In the genomic region with DNA sequence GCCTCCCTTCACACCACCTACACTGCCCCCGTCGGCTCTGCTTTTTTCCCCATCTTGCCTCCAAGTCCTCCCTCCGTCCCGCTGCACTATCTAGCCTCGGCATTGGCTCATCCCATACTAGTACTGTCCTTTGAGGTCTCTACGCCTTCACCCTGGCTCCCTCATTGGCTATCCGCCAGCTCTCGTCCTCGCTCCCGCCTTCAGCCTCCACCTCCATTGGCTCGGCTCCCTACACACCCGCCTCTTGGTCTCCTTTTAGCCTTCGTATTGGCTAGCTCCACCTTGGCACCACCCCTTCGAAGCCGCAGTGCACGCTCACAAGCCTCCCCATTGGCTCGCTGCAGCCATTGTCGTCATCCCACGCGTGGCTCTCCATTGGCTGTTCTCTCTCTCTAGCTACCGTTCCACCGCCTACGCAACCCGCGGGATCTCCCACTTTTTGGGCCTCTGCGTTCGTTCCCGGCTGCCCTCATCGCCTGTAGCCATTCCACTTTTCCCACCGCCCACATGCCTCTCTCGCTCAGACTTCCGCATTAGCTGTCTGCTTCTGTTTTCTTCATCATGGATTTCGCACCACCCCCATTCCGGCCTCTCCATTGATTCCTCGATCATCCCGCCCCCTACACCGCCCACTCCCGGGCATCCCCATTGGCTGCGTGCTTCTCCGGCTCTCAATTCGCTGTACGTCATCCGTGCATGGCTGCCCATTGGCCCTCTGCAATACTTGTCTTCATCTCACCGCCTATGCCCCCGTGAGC, we compare ENCODE assay signal across 8 cellular contexts. TPM values are rescaled to one million over a fixed set of nuclear protein-coding genes. Genes with fewer than 3 reads are reported as not detected.
A peak's percentile ranks its signal among the peaks of the same experiment; 100 is the strongest.
DNase-seq lines count a peak whose midpoint lies in the region; ATAC-seq, FAIRE-seq and TF ChIP-seq lines count a peak whose summit lies in the region.

No MANE protein-coding gene starts in this region.

- peaks cover 25% of the 10 kb centered on the region for H3K4me1 Mint-ChIP-seq in Caco-2 (ENCODE audit: low read depth, unreplicated experiment)
- H3K4me1 Mint-ChIP-seq in activated CD8-positive, alpha-beta memory T cell treated with anti-CD3 and anti-CD28 coated beads, Interleukin-2, amount 10 ng/mL, durations not matched to agents 7 days and 5 days: peaks cover 62% of the 10 kb centered on the region
- H3K4me1 Mint-ChIP-seq in effector memory CD8-positive, alpha-beta T cell (ENCODE audit: low read depth in 2 of 2): peaks cover 28 to 30% of the 10 kb centered on the region in 2 donors
- H3K4me1 Mint-ChIP-seq in memory B cell: peaks cover 22% of the 10 kb centered on the region

- H3K9me3 ChIP-seq in Caco-2: no peaks in the 10 kb centered on the region

- H3K4me3 Mint-ChIP-seq in Caco-2 (ENCODE audit: unreplicated experiment): peak overlapping the region; percentile 96
- peak overlapping the region; percentile 98 for H3K4me3 Mint-ChIP-seq in activated CD8-positive, alpha-beta memory T cell treated with anti-CD3 and anti-CD28 coated beads, Interleukin-2, amount 10 ng/mL, durations not matched to agents 7 days and 5 days
- peak overlapping the region; percentile 79 to 86 for H3K4me3 Mint-ChIP-seq in effector memory CD8-positive, alpha-beta T cell
- H3K4me3 Mint-ChIP-seq in memory B cell: peak overlapping the region; percentile 95

- POLR2A ChIA-PET in Caco-2 (lab: Charles Lee): interaction anchor here (0.5 to 2.0 kb wide), 8 partner anchors 13 to 656 kb away, joined by 3 to 43 read pairs (median 4); partner anchors contain the start of gene CCDC22

- H3K36me3 ChIP-seq in Caco-2 (ENCODE audit: control insufficient read depth, insufficient read depth, low read length): no peaks in the 10 kb centered on the region

- H3K27me3 Mint-ChIP-seq in Caco-2 (ENCODE audit: insufficient read depth, unreplicated experiment) (no peaks in the 10 kb centered on the region), memory B cell (no peaks in the 10 kb centered on the region)
- H3K27me3 Mint-ChIP-seq in activated CD8-positive, alpha-beta memory T cell treated with anti-CD3 and anti-CD28 coated beads, Interleukin-2, amount 10 ng/mL, durations not matched to agents 7 days and 5 days: no peaks in the 10 kb centered on the region
- H3K27me3 Mint-ChIP-seq in effector memory CD8-positive, alpha-beta T cell: no peaks in the 10 kb centered on the region

- no peaks in the 10 kb centered on the region for H3K27me3 ChIP-seq in Caco-2 (replicated peaks; ENCODE audit: control insufficient read depth, insufficient read depth, low read length)

- peaks cover 12% of the 10 kb centered on the region; the same call in 1 of the 2 replicates for H3K4me1 ChIP-seq in Caco-2

- CTCF ChIA-PET in Caco-2 (lab: Charles Lee): interaction anchor here (1.0 to 1.3 kb wide), 4 partner anchors 77 to 267 kb away, joined by 3 to 10 read pairs (median 5); partner anchors contain the start of gene GRIPAP1
- CTCF ChIA-PET in activated CD8-positive, alpha-beta memory T cell treated with anti-CD3 and anti-CD28 coated beads, Interleukin-2, amount 10 ng/mL, durations not matched to agents 7 days and 5 days (lab: Charles Lee): interaction anchor here (2.0 kb wide), 1 partner anchor 76 kb away, joined by 7 read pairs; no protein-coding TSS in a partner anchor

- intact Hi-C loops in Caco-2 (cut with micrococcal nuclease; ENCODE audit: unreplicated experiment): loop anchor here (2.0 kb wide), 2 partner anchors 68 to 78 kb away; partner anchors contain the start of gene SYP

- peak; percentile 84 for FAIRE-seq in HTR-8/SVneo (lab: Jason Lieb, UNC)

- no peaks in the 10 kb centered on the region for H3K9me3 Mint-ChIP-seq in Caco-2 (ENCODE audit: unreplicated experiment)
- no peaks in the 10 kb centered on the region for H3K9me3 Mint-ChIP-seq in activated CD8-positive, alpha-beta memory T cell treated with anti-CD3 and anti-CD28 coated beads, Interleukin-2, amount 10 ng/mL, durations not matched to agents 7 days and 5 days (ENCODE audit: low read depth)
- H3K9me3 Mint-ChIP-seq in effector memory CD8-positive, alpha-beta T cell: no peaks in the 10 kb centered on the region
- no peaks in the 10 kb centered on the region for H3K9me3 Mint-ChIP-seq in memory B cell

- H3K27ac Mint-ChIP-seq in Caco-2 (ENCODE audit: unreplicated experiment): peak overlapping the region; percentile 99
- H3K27ac Mint-ChIP-seq in activated CD8-positive, alpha-beta memory T cell treated with anti-CD3 and anti-CD28 coated beads, Interleukin-2, amount 10 ng/mL, durations not matched to agents 7 days and 5 days: peak overlapping the region; percentile 100
- H3K27ac Mint-ChIP-seq in effector memory CD8-positive, alpha-beta T cell: peak overlapping the region; percentile 96 to 99
- peak overlapping the region; percentile 99 for H3K27ac Mint-ChIP-seq in memory B cell

- no peak for TF ChIP-seq CTCF in Caco-2 (IDR thresholded peaks at IDR 0.05; ENCODE audit: insufficient read depth in 1 of 2, low read depth in 1 of 2, low read length in 1 of 2, severe bottlenecking in 1 of 2, unreplicated experiment in 1 of 2)

- DNase-seq in Caco-2: peak; percentile 94 to 97
- peak; percentile 85 for DNase-seq in HTR-8/SVneo (ENCODE audit: insufficient read length, low spot score)
- peak; percentile 92 for DNase-seq in NOMO-1 treated with DMSO at 0.1 percent for 48 hours (lab: John Stamatoyannopoulos, UW; ENCODE audit: unreplicated experiment)
- DNase-seq in activated CD8-positive, alpha-beta memory T cell treated with anti-CD3 and anti-CD28 coated beads, Interleukin-2, amount 10 ng/mL, durations not matched to agents 7 days and 5 days: peak; percentile 97
- peak; percentile 87 to 92 (median 88) for DNase-seq in effector memory CD8-positive, alpha-beta T cell
- peak; percentile 70 to 88 for DNase-seq in memory B cell (ENCODE audit: low spot score in 2 of 2)
- peak; percentile 87 for DNase-seq in stimulated activated CD8-positive, alpha-beta memory T cell treated with anti-CD3 and anti-CD28 coated beads, Interleukin-12 subunit alpha, Interleukin-12 subunit beta, amount 100 ng/mL, for 1 hour (ENCODE audit: low read depth)

- H3K4me3 ChIP-seq in Caco-2 (ENCODE audit: low read depth, low read length): peak overlapping the region; percentile 63

- peak; percentile 83 for ATAC-seq in GM21381 (IDR thresholded peaks at IDR 0.05; ENCODE audit: unreplicated experiment)
- ATAC-seq in activated CD8-positive, alpha-beta memory T cell treated with anti-CD3 and anti-CD28 coated beads, Interleukin-2, amount 10 ng/mL, durations not matched to agents 7 days and 5 days: peak; percentile 84
- ATAC-seq in effector memory CD8-positive, alpha-beta T cell (replicated peaks): peak; percentile 78
- peak; percentile 80 for ATAC-seq in memory B cell (ENCODE audit: low read depth)

- H3K36me3 Mint-ChIP-seq in Caco-2 (ENCODE audit: insufficient read depth, unreplicated experiment): peaks cover 26% of the 10 kb centered on the region
- H3K36me3 Mint-ChIP-seq in activated CD8-positive, alpha-beta memory T cell treated with anti-CD3 and anti-CD28 coated beads, Interleukin-2, amount 10 ng/mL, durations not matched to agents 7 days and 5 days: peaks cover 17% of the 10 kb centered on the region
- peaks cover 20% of the 10 kb centered on the region for H3K36me3 Mint-ChIP-seq in effector memory CD8-positive, alpha-beta T cell (ENCODE audit: insufficient read depth)
- peaks cover 6% of the 10 kb centered on the region for H3K36me3 Mint-ChIP-seq in memory B cell

- no TSS peak for BruUV-seq in Caco-2 (replicated peaks; lab: Mats Ljungman, UMichigan)

RNA-seq across cellular contexts. Expression of gene PPP1R3F, which starts 0.4 kb away (rescaled TPM):
- total RNA-seq in Caco-2 (2022): 3.9 and 4.3 TPM in 2 replicates
- 10 to 100 TPM; 13.9 to 14.4 TPM for total RNA-seq in activated CD8-positive, alpha-beta memory T cell treated with anti-CD3 and anti-CD28 coated beads, Interleukin-2, amount 10 ng/mL, durations not matched to agents 7 days and 5 days

RNA-seq across cellular contexts. Expression of gene FOXP3, which starts 4.7 kb away (rescaled TPM):
- total RNA-seq in Caco-2 (2022): 0.84 and 0.88 TPM in 2 replicates
- 10 to 100 TPM; 26.8 to 82.1 TPM for total RNA-seq in activated CD8-positive, alpha-beta memory T cell treated with anti-CD3 and anti-CD28 coated beads, Interleukin-2, amount 10 ng/mL, durations not matched to agents 7 days and 5 days

RNA-seq across cellular contexts. Expression of gene CCDC22, which starts 33.9 kb away (rescaled TPM):
- total RNA-seq in Caco-2 (2022): 16.7 and 17.4 TPM in 2 replicates
- 10 to 100 TPM; 24.6 to 29.9 TPM for total RNA-seq in activated CD8-positive, alpha-beta memory T cell treated with anti-CD3 and anti-CD28 coated beads, Interleukin-2, amount 10 ng/mL, durations not matched to agents 7 days and 5 days

RNA-seq across cellular contexts. Expression of gene GAGE10, which starts 34.3 kb away (rescaled TPM):
- not detected in 2 replicates for total RNA-seq in Caco-2 (2022)
- not detected for total RNA-seq in activated CD8-positive, alpha-beta memory T cell treated with anti-CD3 and anti-CD28 coated beads, Interleukin-2, amount 10 ng/mL, durations not matched to agents 7 days and 5 days

RNA-seq across cellular contexts. Expression of gene CACNA1F, which starts 36.0 kb away (rescaled TPM):
- 0.05 and 0.09 TPM in 2 replicates for total RNA-seq in Caco-2 (2022)
- total RNA-seq in activated CD8-positive, alpha-beta memory T cell treated with anti-CD3 and anti-CD28 coated beads, Interleukin-2, amount 10 ng/mL, durations not matched to agents 7 days and 5 days: 1 to 10 TPM in 1 of 2 experiments, under 1 TPM in 1; 0.19 to 1.3 TPM

Comparison
In these comparisons a context has a peak if more than half of its experiments do, and no peak if none do; other contexts are left out.
1. Peak in every context shown above with its lines: DNase-seq, ATAC-seq and H3K4me3 ChIP-seq.
2. RNA of gene FOXP3, which starts 4.7 kb away (total RNA-seq): 26.8 to 82.1 TPM in activated CD8-positive, alpha-beta memory T cell treated with anti-CD3 and anti-CD28 coated beads, Interleukin-2, amount 10 ng/mL, durations not matched to agents 7 days and 5 days; 0.84 to 0.88 TPM in Caco-2; every median in the first group is over 10 times any median in the second.